ENCODE assay signal across 15 cellular contexts in the genomic region with DNA sequence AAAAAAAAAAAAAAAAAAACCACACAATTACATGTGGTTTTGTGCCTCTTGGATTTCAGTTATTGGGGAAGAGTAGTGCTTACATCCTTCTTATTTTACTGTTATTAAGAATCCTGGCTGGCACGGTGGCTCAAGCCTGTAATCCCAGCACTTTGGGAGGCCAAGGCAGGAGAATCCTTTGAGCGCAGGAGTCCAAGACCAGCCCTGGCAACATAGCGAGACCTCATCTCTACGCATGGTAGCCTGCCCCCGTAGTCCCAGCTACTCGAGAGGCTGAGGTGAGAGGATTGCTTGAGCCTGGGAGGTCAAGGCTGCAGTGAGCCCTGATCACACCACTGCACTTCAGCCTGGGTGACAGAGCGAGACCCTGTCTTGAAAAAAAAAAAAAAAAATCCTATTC. TPM values are rescaled to one million over a fixed set of nuclear protein-coding genes. Genes with fewer than 3 reads are reported as not detected.
DNase-seq lines count a peak whose midpoint lies in the region; ATAC-seq, FAIRE-seq and TF ChIP-seq lines count a peak whose summit lies in the region.
"Not testable (repeated sequence)": the region's sequence is repeated elsewhere in the genome, so short reads cannot be mapped to it uniquely, and the experiment has no call there.
"Had no signal": no experiment of that assay in that cellular context is flagged by ENCODE, and none has a peak within 500 bp of the region (broad histone marks: within the 10 kb centered on the region; RNA-seq: fewer than 3 reads in every experiment).

No MANE protein-coding gene starts in this region.

- H3K36me3 Mint-ChIP-seq in astrocyte (ENCODE audit: low read depth, unreplicated experiment), result not testable (repeated sequence)

- H3K4me3 Mint-ChIP-seq in astrocyte (ENCODE audit: unreplicated experiment), result not testable (repeated sequence)

- POLR2A ChIA-PET in HEK293T (lab: Yijun Ruan, JAX), result interaction anchor here (2.4 kb wide), 1 partner anchor 11 kb away, joined by 9 read pairs; a partner anchor contains a TSS

- not testable (repeated sequence) for H3K4me3 ChIP-seq in BLaER1; SU-DHL-6 (ENCODE audit: insufficient read depth, low read length, poor library complexity, severe bottlenecking); astrocyte (ENCODE audit: insufficient read depth, low read depth, low read length); gastrocnemius medialis
- H3K4me3 ChIP-seq in GM08714 (ENCODE audit: low read length) (peak overlapping the region; percentile 46; the same call in 1 of the 2 replicates), MM.1S (ENCODE audit: low read length) (0 out of 2 replicates have a peak overlapping the region, but pooled peaks have one; percentile 19)

- not testable (repeated sequence) for H3K9me3 Mint-ChIP-seq in astrocyte (ENCODE audit: unreplicated experiment)

- peaks cover 34% of the 10 kb centered on the region for H3K4me1 Mint-ChIP-seq in astrocyte (ENCODE audit: low read depth, unreplicated experiment)

- H3K36me3 ChIP-seq in BLaER1, result peaks cover 13% of the 10 kb centered on the region
- not testable (repeated sequence) for H3K36me3 ChIP-seq in MM.1S (replicated peaks; ENCODE audit: insufficient read depth, low read length); SU-DHL-6 (ENCODE audit: low read length); astrocyte (ENCODE audit: insufficient read depth, low read length); gastrocnemius medialis

- TF ChIP-seq POLR2A in gastrocnemius medialis (IDR thresholded peaks at IDR 0.05), result not testable (repeated sequence)

- H3K4me2 ChIP-seq in BLaER1, result peak overlapping the region; percentile 84
- peak overlapping the region; percentile 77; the same call in 1 of the 2 replicates for H3K4me2 ChIP-seq in MM.1S (ENCODE audit: low read depth, low read length)
- H3K4me2 ChIP-seq in SU-DHL-6 (ENCODE audit: low read depth, low read length, poor library complexity, severe bottlenecking), result peak overlapping the region; percentile 45
- H3K4me2 ChIP-seq in astrocyte (ENCODE audit: low read length), result peak overlapping the region; percentile 40

- intact Hi-C loops in gastrocnemius medialis (cut with DNase I; ENCODE audit: low total_unique reads), result loop anchor here (10.0 kb wide), 1 partner anchor 569 kb away; a partner anchor contains a TSS

- H3K4me1 ChIP-seq in BLaER1, result peaks cover 84% of the 10 kb centered on the region
- H3K4me1 ChIP-seq in MM.1S (ENCODE audit: low read length), result peaks cover 37% of the 10 kb centered on the region
- peaks cover 34% of the 10 kb centered on the region for H3K4me1 ChIP-seq in astrocyte (ENCODE audit: insufficient read depth, low read length)
- peaks cover 52 to 65% of the 10 kb centered on the region in 2 donors for H3K4me1 ChIP-seq in gastrocnemius medialis

- 0 out of 2 replicates have a peak overlapping the region, but pooled peaks have one; percentile 39 for H2AFZ ChIP-seq in MM.1S (ENCODE audit: low read length)
- not testable (repeated sequence) for H2AFZ ChIP-seq in SU-DHL-6 (ENCODE audit: low read depth, low read length, severe bottlenecking); astrocyte (ENCODE audit: low read depth, low read length)

- not testable (repeated sequence) for ATAC-seq in gastrocnemius medialis

- H3K79me2 ChIP-seq in MM.1S (ENCODE audit: low read length) (peaks cover 35% of the 10 kb centered on the region), SU-DHL-6 (ENCODE audit: insufficient read depth, low read length) (peaks cover 28% of the 10 kb centered on the region), astrocyte (ENCODE audit: insufficient read depth, low read length) (peaks cover 32% of the 10 kb centered on the region)

- H3K27me3 ChIP-seq in BLaER1; MM.1S (replicated peaks; ENCODE audit: insufficient read depth, low read length); SU-DHL-6 (ENCODE audit: low read length); astrocyte (ENCODE audit: insufficient read depth, low read length); gastrocnemius medialis: not testable (repeated sequence)

- not testable (repeated sequence) for DNase-seq in HEK293T (ENCODE audit: extremely low spot score); MM.1S; astrocyte (ENCODE audit: low read depth); gastrocnemius medialis
- DNase-seq in islet precursor cell, result peak; percentile 33

- not testable (repeated sequence) for H3K27me3 Mint-ChIP-seq in astrocyte (ENCODE audit: low read depth, unreplicated experiment)

- peak overlapping the region; percentile 56; the same call in 1 of the 2 replicates for H3K9ac ChIP-seq in BLaER1
- not testable (repeated sequence) for H3K9ac ChIP-seq in MM.1S (ENCODE audit: low read length); SU-DHL-6 (ENCODE audit: low read length); astrocyte (ENCODE audit: low read length)

- H3K27ac ChIP-seq in BLaER1, result peak overlapping the region; percentile 70
- H3K27ac ChIP-seq in MM.1S (ENCODE audit: low read length), result peak overlapping the region; percentile 63; the same call in 1 of the 2 replicates
- H3K27ac ChIP-seq in SU-DHL-6 (ENCODE audit: low read depth, low read length), result peak overlapping the region; percentile 61; the same call in 1 of the 2 replicates
- H3K27ac ChIP-seq in astrocyte (ENCODE audit: low read depth, low read length), result not testable (repeated sequence)
- peak overlapping the region; percentile 88 to 97 (median 92) for H3K27ac ChIP-seq in gastrocnemius medialis

- FAIRE-seq in astrocyte (lab: Jason Lieb, UNC), result not testable (repeated sequence)

- H4K20me1 ChIP-seq in BLaER1, result peaks cover 40% of the 10 kb centered on the region
- not testable (repeated sequence) for H4K20me1 ChIP-seq in MM.1S (ENCODE audit: insufficient read depth, low read length); SU-DHL-6 (ENCODE audit: low read depth, low read length); astrocyte (ENCODE audit: insufficient read depth, low read length)

- TF ChIP-seq CTCF in MM.1S (IDR thresholded peaks at IDR 0.05; ENCODE audit: low read length); SU-DHL-6 (IDR thresholded peaks at IDR 0.05; ENCODE audit: insufficient read depth, low read length, poor library complexity, severe bottlenecking); astrocyte (IDR thresholded peaks at IDR 0.05; ENCODE audit: insufficient read depth, low read depth, low read length); gastrocnemius medialis (IDR thresholded peaks at IDR 0.05 in 4 of 5, conservative IDR thresholded peaks at IDR 0.05 in 1 of 5): not testable (repeated sequence)

- CTCF ChIA-PET in HEK293T (lab: Yijun Ruan, JAX), result not testable (repeated sequence)

- not testable (repeated sequence) for H3K27ac Mint-ChIP-seq in astrocyte (ENCODE audit: unreplicated experiment)

- peaks cover 45% of the 10 kb centered on the region for H3F3A ChIP-seq in MM.1S (ENCODE audit: insufficient read depth, low read length)
- H3F3A ChIP-seq in SU-DHL-6 (ENCODE audit: insufficient read depth), result peaks cover 47% of the 10 kb centered on the region

- H3K9me3 ChIP-seq in BLaER1; MM.1S (replicated peaks; ENCODE audit: insufficient read depth, low read length); SU-DHL-6 (ENCODE audit: insufficient read depth, low read length); astrocyte (ENCODE audit: insufficient read depth, low read depth, low read length); gastrocnemius medialis: not testable (repeated sequence)

- not testable (repeated sequence) for H3K9me2 ChIP-seq in MM.1S (replicated peaks; ENCODE audit: insufficient read depth, low read length); SU-DHL-6 (replicated peaks; ENCODE audit: insufficient read depth, low read length)

- in situ Hi-C loops in gastrocnemius medialis (cut with MboI; ENCODE audit: low sequenced_read_pairs in 4 of 4), result loop anchor here in 1 of 4 donors (5.0 kb wide), 1 partner anchor 106 kb away; no protein-coding TSS in a partner anchor

TF ChIP-seq in HEK293T, 16 proteins besides CTCF, POLR2A, EP300 and RAD21:
- TF ChIP-seq ZNF384 (IDR thresholded peaks at IDR 0.05), result 0 out of 2 replicates have a peak, but pooled peaks have one; percentile 14

RNA-seq across cellular contexts. Expression of a gene that starts 4.0 kb away (rescaled TPM):
- total RNA-seq in astrocyte (28.5 and 29.1 TPM in 2 replicates), gastrocnemius medialis (10 to 100 TPM; 49.1 to 67.4 (median 58.3) TPM)

RNA-seq across cellular contexts. Expression of a gene that starts 11.0 kb away (rescaled TPM):
- total RNA-seq in astrocyte (78.0 and 88.3 TPM in 2 replicates), gastrocnemius medialis (10 to 100 TPM; 10.3 to 43.0 (median 20.9) TPM)

RNA-seq across cellular contexts. Expression of a gene that starts 36.0 kb away (rescaled TPM):
- total RNA-seq in astrocyte, result not detected in 2 replicates
- total RNA-seq in gastrocnemius medialis, result under 1 TPM in 1 of 4 donors, not detected in 3; 0.40 TPM
- total RNA-seq: Caco-2, GM23248, M059J, PC-9, Right ventricle myocardium superior, RPMI7951, SJSA1 had no signal
